In genomic region chr6:31792741-31793140, GRCh38 we compare ENCODE assay signal across 13 cellular contexts. TPM values are rescaled to one million over a fixed set of nuclear protein-coding genes. Genes with fewer than 3 reads are reported as not detected.
DNase-seq lines count a peak whose midpoint lies in the region; ATAC-seq, FAIRE-seq and TF ChIP-seq lines count a peak whose summit lies in the region.
"Had no signal": no experiment of that assay in that cellular context is flagged by ENCODE, and none has a peak within 500 bp of the region (broad histone marks: within the 10 kb centered on the region; RNA-seq: fewer than 3 reads in every experiment).

No MANE protein-coding gene starts in this region.

- H3K9ac ChIP-seq in endothelial cell of umbilical vein (replicated peaks; ENCODE audit: extremely low read depth, insufficient read depth, low read length) = no peak overlapping the region
- H3K9ac ChIP-seq in smooth muscle cell (ENCODE audit: low read depth) = no peak overlapping the region

- no peak overlapping the region for H3K4me3 Mint-ChIP-seq in activated CD8-positive, alpha-beta memory T cell treated with anti-CD3 and anti-CD28 coated beads, Interleukin-2, amount 10 ng/mL, durations not matched to agents 7 days and 5 days

- ATAC-seq in activated CD8-positive, alpha-beta memory T cell treated with anti-CD3 and anti-CD28 coated beads, Interleukin-2, amount 10 ng/mL, durations not matched to agents 7 days and 5 days = no peak
- ATAC-seq in HG02870 (IDR thresholded peaks at IDR 0.05; ENCODE audit: unreplicated experiment) = no peak
- ATAC-seq: left lung, sciatic nerve had no signal

- CTCF ChIA-PET in activated CD8-positive, alpha-beta memory T cell treated with anti-CD3 and anti-CD28 coated beads, Interleukin-2, amount 10 ng/mL, durations not matched to agents 7 days and 5 days (lab: Charles Lee) = no interaction called here
- CTCF ChIA-PET in endothelial cell of umbilical vein (lab: Charles Lee) = interaction anchor here (2.6 to 4.8 kb wide), 3 partner anchors 14 to 39 kb away, joined by 19 to 61 read pairs (median 30); partner anchors contain the start of gene LSM2

- H3K27me3 ChIP-seq in endothelial cell of umbilical vein (ENCODE audit: control insufficient read depth in 2 of 2, insufficient read depth in 2 of 2, low read length in 2 of 2) (no peaks in the 10 kb centered on the region), smooth muscle cell (ENCODE audit: low read depth) (no peaks in the 10 kb centered on the region)
- H3K27me3 ChIP-seq: left lung, Peyer's patch had no signal

- peaks cover 12% of the 10 kb centered on the region for H3F3A ChIP-seq in smooth muscle cell (ENCODE audit: low read depth)

- peaks cover 24% of the 10 kb centered on the region for H3K36me3 Mint-ChIP-seq in activated CD8-positive, alpha-beta memory T cell treated with anti-CD3 and anti-CD28 coated beads, Interleukin-2, amount 10 ng/mL, durations not matched to agents 7 days and 5 days

- BruUV-seq in endothelial cell of umbilical vein (replicated peaks; lab: Mats Ljungman, UMichigan) = no TSS peak

- no peaks in the 10 kb centered on the region for H4K20me1 ChIP-seq in endothelial cell of umbilical vein (replicated peaks; ENCODE audit: control insufficient read depth, extremely low read depth, insufficient read depth, low read length)
- H4K20me1 ChIP-seq in smooth muscle cell (ENCODE audit: low read depth) = no peaks in the 10 kb centered on the region

- H3K4me3 ChIP-seq in endothelial cell of umbilical vein (replicated peaks in 1 of 3; ENCODE audit: insufficient read depth in 1 of 3, low read depth in 1 of 3, low read length in 3 of 3) (no peak overlapping the region), smooth muscle cell (no peak overlapping the region)
- H3K4me3 ChIP-seq: left lung, Peyer's patch had no signal

- H3K36me3 ChIP-seq in endothelial cell of umbilical vein (ENCODE audit: control insufficient read depth in 2 of 2, extremely low read depth in 1 of 2, insufficient read depth in 2 of 2, low read length in 2 of 2) (peaks cover 0 to 7% of the 10 kb centered on the region in 2 experiments), smooth muscle cell (ENCODE audit: low read depth) (no peaks in the 10 kb centered on the region)

- no peak for TF ChIP-seq POLR2A in endothelial cell of umbilical vein (IDR thresholded peaks at IDR 0.05; ENCODE audit: low read depth, low read length)

- H3K4me2 ChIP-seq in endothelial cell of umbilical vein (ENCODE audit: insufficient read depth, low read length) (no peak overlapping the region), smooth muscle cell (no peak overlapping the region)

- dilution Hi-C loops in endothelial cell of umbilical vein (cut with MboI; ENCODE audit: extremely low pct_ligation_motif_present, low sequenced_read_pairs) = no loop called here

- H3K9me1 ChIP-seq in endothelial cell of umbilical vein (replicated peaks; ENCODE audit: control insufficient read depth, extremely low read depth, insufficient read depth, low read length) = no peaks in the 10 kb centered on the region

- H3K27ac Mint-ChIP-seq in activated CD8-positive, alpha-beta memory T cell treated with anti-CD3 and anti-CD28 coated beads, Interleukin-2, amount 10 ng/mL, durations not matched to agents 7 days and 5 days = peak overlapping the region; percentile 75

- H2AFZ ChIP-seq in endothelial cell of umbilical vein (ENCODE audit: low read depth, low read length) (no peak overlapping the region), smooth muscle cell (ENCODE audit: low read depth) (no peak overlapping the region)

- intact Hi-C loops in endothelial cell of umbilical vein (cut with micrococcal nuclease) = no loop called here

- 68% methylated on average over 13 of the region's 13 CpGs for WGBS in smooth muscle cell (ENCODE audit: low lambda C conversion rate)

- H3K79me2 ChIP-seq in endothelial cell of umbilical vein (ENCODE audit: control insufficient read depth, insufficient read depth, low read length) (peaks cover 21% of the 10 kb centered on the region), smooth muscle cell (ENCODE audit: low read depth) (peaks cover 31% of the 10 kb centered on the region)

- peaks cover 46% of the 10 kb centered on the region for H3K4me1 Mint-ChIP-seq in activated CD8-positive, alpha-beta memory T cell treated with anti-CD3 and anti-CD28 coated beads, Interleukin-2, amount 10 ng/mL, durations not matched to agents 7 days and 5 days

- FAIRE-seq in endothelial cell of umbilical vein (lab: Jason Lieb, UNC) = peak; percentile 12
- FAIRE-seq in GM19239 (lab: Jason Lieb, UNC) = no peak

- TF ChIP-seq CTCF in endothelial cell of umbilical vein (IDR thresholded peaks at IDR 0.05; ENCODE audit: extremely low read depth in 1 of 2, insufficient read depth in 1 of 2, low read depth in 1 of 2, low read length in 2 of 2) (no peak), smooth muscle cell (IDR thresholded peaks at IDR 0.05; ENCODE audit: borderline replicate concordance, insufficient read depth, poor library complexity, severe bottlenecking) (no peak)

- POLR2A ChIA-PET in endothelial cell of umbilical vein (lab: Charles Lee) = no interaction called here

- no peaks in the 10 kb centered on the region for H3K9me3 Mint-ChIP-seq in activated CD8-positive, alpha-beta memory T cell treated with anti-CD3 and anti-CD28 coated beads, Interleukin-2, amount 10 ng/mL, durations not matched to agents 7 days and 5 days (ENCODE audit: low read depth)

- no peaks in the 10 kb centered on the region for H3K9me3 ChIP-seq in endothelial cell of umbilical vein (replicated peaks; ENCODE audit: control insufficient read depth, insufficient read depth, low read length)
- H3K9me3 ChIP-seq in smooth muscle cell (replicated peaks; ENCODE audit: low read depth) = no peaks in the 10 kb centered on the region
- H3K9me3 ChIP-seq: left lung, Peyer's patch had no signal

- DNase-seq in activated CD8-positive, alpha-beta memory T cell treated with anti-CD3 and anti-CD28 coated beads, Interleukin-2, amount 10 ng/mL, durations not matched to agents 7 days and 5 days = no peak
- no peak for DNase-seq in activated CD8-positive, alpha-beta memory T cell treated with anti-CD3 and anti-CD28 coated beads, Interleukin-2, amount 50 U/mL, for 48 hours
- DNase-seq in RPMI8226 = peak; percentile 88
- no peak for DNase-seq in endothelial cell of umbilical vein (ENCODE audit: low read depth, low spot score)
- no peak for DNase-seq in smooth muscle cell (lab: John Stamatoyannopoulos, UW; ENCODE audit: unreplicated experiment)
- DNase-seq in NCI-H1105 treated with DMSO at 0.1 percent for 48 hours (lab: John Stamatoyannopoulos, UW) = no peak
- no peak for DNase-seq in GM19239 (ENCODE audit: insufficient read length, low spot score)
- DNase-seq: effector memory CD4-positive, alpha-beta T cell; MV-4-11; Peyer's patch had no signal

- H3K27ac ChIP-seq in endothelial cell of umbilical vein (ENCODE audit: insufficient read depth, low read depth, low read length) (peak overlapping the region; percentile 23), smooth muscle cell (ENCODE audit: low read depth) (peak overlapping the region; percentile 70)
- H3K27ac ChIP-seq: left lung had no signal

- H3K4me1 ChIP-seq in endothelial cell of umbilical vein (ENCODE audit: control insufficient read depth, extremely low read depth, insufficient read depth, low read length) (peaks cover 15% of the 10 kb centered on the region), smooth muscle cell (ENCODE audit: low read depth) (no peaks in the 10 kb centered on the region)

- H3K27me3 Mint-ChIP-seq in activated CD8-positive, alpha-beta memory T cell treated with anti-CD3 and anti-CD28 coated beads, Interleukin-2, amount 10 ng/mL, durations not matched to agents 7 days and 5 days = no peaks in the 10 kb centered on the region

RNA-seq across cellular contexts. Expression of gene VARS1, which starts 2.8 kb away (rescaled TPM):
- total RNA-seq in activated CD8-positive, alpha-beta memory T cell treated with anti-CD3 and anti-CD28 coated beads, Interleukin-2, amount 10 ng/mL, durations not matched to agents 7 days and 5 days = 100 to 1,000 TPM; 107 to 140 TPM
- total RNA-seq in endothelial cell of umbilical vein (121 and 125 TPM in 2 replicates), smooth muscle cell (31.9 and 60.8 TPM in 2 replicates)
- polyA plus RNA-seq in endothelial cell of umbilical vein (36.5 and 37.4 TPM in 2 replicates), smooth muscle cell (76.9 and 80.8 TPM in 2 replicates)
- 30.4 and 32.4 TPM in 2 replicates for polyA plus RNA-seq in endothelial cell of umbilical vein (2011; cell fraction: cytosol; rRNA removed)
- 85.3 and 94.4 TPM in 2 replicates for polyA plus RNA-seq in endothelial cell of umbilical vein (2011; cell fraction: nucleus; rRNA removed)
- 82.2 and 88.2 TPM in 2 replicates for polyA plus RNA-seq in endothelial cell of umbilical vein (2012)
- 86.2 and 91.8 TPM in 2 replicates for polyA minus RNA-seq in endothelial cell of umbilical vein
- 60.1 TPM for polyA minus RNA-seq in endothelial cell of umbilical vein (2011; cell fraction: cytosol; rRNA and poly(A)+ RNA removed)
- 38.8 and 39.1 TPM in 2 replicates for polyA minus RNA-seq in endothelial cell of umbilical vein (2011; cell fraction: nucleus; rRNA and poly(A)+ RNA removed)

RNA-seq across cellular contexts. Expression of gene LSM2, which starts 14.0 kb away (rescaled TPM):
- 100 to 1,000 TPM; 124 to 129 TPM for total RNA-seq in activated CD8-positive, alpha-beta memory T cell treated with anti-CD3 and anti-CD28 coated beads, Interleukin-2, amount 10 ng/mL, durations not matched to agents 7 days and 5 days
- total RNA-seq in endothelial cell of umbilical vein = 78.1 and 78.6 TPM in 2 replicates
- polyA plus RNA-seq in endothelial cell of umbilical vein = 86.0 and 95.5 TPM in 2 replicates
- polyA plus RNA-seq in endothelial cell of umbilical vein (2011; cell fraction: cytosol; rRNA removed) = 92.9 and 111 TPM in 2 replicates
- 26.0 and 27.1 TPM in 2 replicates for polyA plus RNA-seq in endothelial cell of umbilical vein (2011; cell fraction: nucleus; rRNA removed)
- polyA plus RNA-seq in endothelial cell of umbilical vein (2012) = 71.2 and 88.1 TPM in 2 replicates
- 51.1 and 55.1 TPM in 2 replicates for polyA minus RNA-seq in endothelial cell of umbilical vein
- 42.9 TPM for polyA minus RNA-seq in endothelial cell of umbilical vein (2011; cell fraction: cytosol; rRNA and poly(A)+ RNA removed)
- polyA minus RNA-seq in endothelial cell of umbilical vein (2011; cell fraction: nucleus; rRNA and poly(A)+ RNA removed) = 6.0 and 7.9 TPM in 2 replicates
- total RNA-seq in smooth muscle cell = 62.0 and 91.2 TPM in 2 replicates
- 73.6 and 81.6 TPM in 2 replicates for polyA plus RNA-seq in smooth muscle cell

RNA-seq across cellular contexts. Expression of gene VWA7, which starts 15.6 kb away (rescaled TPM):
- total RNA-seq in activated CD8-positive, alpha-beta memory T cell treated with anti-CD3 and anti-CD28 coated beads, Interleukin-2, amount 10 ng/mL, durations not matched to agents 7 days and 5 days = 1 to 10 TPM; 5.7 to 6.4 TPM
- total RNA-seq in endothelial cell of umbilical vein = 0.25 and 0.51 TPM in 2 replicates
- polyA plus RNA-seq in endothelial cell of umbilical vein = 0.11 and 0.21 TPM in 2 replicates
- polyA plus RNA-seq in endothelial cell of umbilical vein (2011; cell fraction: cytosol; rRNA removed) = 0.04 and 0.10 TPM in 2 replicates
- 0.54 and 0.59 TPM in 2 replicates for polyA plus RNA-seq in endothelial cell of umbilical vein (2011; cell fraction: nucleus; rRNA removed)
- 0.25 TPM in 2 replicates for polyA plus RNA-seq in endothelial cell of umbilical vein (2012)
- 0.27 and 0.59 TPM in 2 replicates for polyA minus RNA-seq in endothelial cell of umbilical vein
- 7.4 TPM for polyA minus RNA-seq in endothelial cell of umbilical vein (2011; cell fraction: cytosol; rRNA and poly(A)+ RNA removed)
- polyA minus RNA-seq in endothelial cell of umbilical vein (2011; cell fraction: nucleus; rRNA and poly(A)+ RNA removed) = not detected in 2 replicates
- 0.22 and 0.58 TPM in 2 replicates for total RNA-seq in smooth muscle cell
- polyA plus RNA-seq in smooth muscle cell = 0.08 and 0.28 TPM in 2 replicates

RNA-seq across cellular contexts. Expression of gene HSPA1L, which starts 22.3 kb away (rescaled TPM):
- 1 to 10 TPM; 2.9 to 3.1 TPM for total RNA-seq in activated CD8-positive, alpha-beta memory T cell treated with anti-CD3 and anti-CD28 coated beads, Interleukin-2, amount 10 ng/mL, durations not matched to agents 7 days and 5 days
- total RNA-seq in endothelial cell of umbilical vein (0.74 and 0.77 TPM in 2 replicates), smooth muscle cell (0.63 and 0.94 TPM in 2 replicates)
- polyA plus RNA-seq in endothelial cell of umbilical vein (0.32 and 0.35 TPM in 2 replicates), smooth muscle cell (0.19 and 1.0 TPM in 2 replicates)
- polyA plus RNA-seq in endothelial cell of umbilical vein (2011; cell fraction: cytosol; rRNA removed) = 0.31 TPM in 2 replicates
- polyA plus RNA-seq in endothelial cell of umbilical vein (2011; cell fraction: nucleus; rRNA removed) = 0.34 and 0.38 TPM in 2 replicates
- 0.27 and 0.38 TPM in 2 replicates for polyA plus RNA-seq in endothelial cell of umbilical vein (2012)
- polyA minus RNA-seq in endothelial cell of umbilical vein = 0.79 and 1.7 TPM in 2 replicates
- polyA minus RNA-seq in endothelial cell of umbilical vein (2011; cell fraction: cytosol; rRNA and poly(A)+ RNA removed) = 0.72 TPM
- not detected in 2 replicates for polyA minus RNA-seq in endothelial cell of umbilical vein (2011; cell fraction: nucleus; rRNA and poly(A)+ RNA removed)

RNA-seq across cellular contexts. Expression of gene HSPA1A, which starts 22.6 kb away (rescaled TPM):
- total RNA-seq in activated CD8-positive, alpha-beta memory T cell treated with anti-CD3 and anti-CD28 coated beads, Interleukin-2, amount 10 ng/mL, durations not matched to agents 7 days and 5 days = 100 to 1,000 TPM; 124 to 137 TPM
- 55.6 and 58.3 TPM in 2 replicates for total RNA-seq in endothelial cell of umbilical vein
- 56.0 and 57.2 TPM in 2 replicates for polyA plus RNA-seq in endothelial cell of umbilical vein
- 36.9 and 38.7 TPM in 2 replicates for polyA plus RNA-seq in endothelial cell of umbilical vein (2011; cell fraction: cytosol; rRNA removed)
- polyA plus RNA-seq in endothelial cell of umbilical vein (2011; cell fraction: nucleus; rRNA removed) = 35.7 and 40.1 TPM in 2 replicates
- 36.6 and 43.0 TPM in 2 replicates for polyA plus RNA-seq in endothelial cell of umbilical vein (2012)
- 28.8 and 30.6 TPM in 2 replicates for polyA minus RNA-seq in endothelial cell of umbilical vein
- polyA minus RNA-seq in endothelial cell of umbilical vein (2011; cell fraction: cytosol; rRNA and poly(A)+ RNA removed) = 183 TPM
- 13.9 and 24.8 TPM in 2 replicates for polyA minus RNA-seq in endothelial cell of umbilical vein (2011; cell fraction: nucleus; rRNA and poly(A)+ RNA removed)
- 52.6 and 59.5 TPM in 2 replicates for total RNA-seq in smooth muscle cell
- 61.2 and 71.6 TPM in 2 replicates for polyA plus RNA-seq in smooth muscle cell
